1 cellular context compared by ENCODE assay signal in genomic region chr18:8882632-8883408, GRCh38.
TF ChIP-seq lines count a peak whose summit lies in the region.

No MANE protein-coding gene starts in this region.

TF ChIP-seq in K562, 482 proteins besides CTCF, POLR2A, EP300 and RAD21 (continued from another document and continues in another):
- 0 out of 2 replicates have a peak, but pooled peaks have one; percentile 67 for TF ChIP-seq HBP1 (CRISPR knock-in tag; IDR thresholded peaks at IDR 0.05)
- TF ChIP-seq ZNF445 (CRISPR knock-in tag; IDR thresholded peaks at IDR 0.05; ENCODE audit: low read depth): no peak
- no peak for TF ChIP-seq ZNF830 (CRISPR knock-in tag; IDR thresholded peaks at IDR 0.05)
- no peak for TF ChIP-seq SFPQ (IDR thresholded peaks at IDR 0.05; ENCODE audit: low read depth, low read length)
- no peak for TF ChIP-seq SIRT6 (IDR thresholded peaks at IDR 0.05; ENCODE audit: low read depth, low read length)
- TF ChIP-seq TRIM28 (IDR thresholded peaks at IDR 0.05): no peak; the same call in 1 of the 2 replicates
- no peak for TF ChIP-seq HCFC1 (IDR thresholded peaks at IDR 0.05; ENCODE audit: low read depth, low read length)
- TF ChIP-seq RBM39 (optimal IDR thresholded peaks at IDR 0.05; ENCODE audit: low read depth, low read length): no peak
- no peak for TF ChIP-seq CHD7 (IDR thresholded peaks at IDR 0.05; ENCODE audit: low read depth, low read length)
- TF ChIP-seq ETS2 (tag; IDR thresholded peaks at IDR 0.05; ENCODE audit: borderline replicate concordance, poor library complexity, severe bottlenecking): no peak
- TF ChIP-seq PTRF (tag; IDR thresholded peaks at IDR 0.05): no peak
- TF ChIP-seq ZNF165 (CRISPR knock-in tag; IDR thresholded peaks at IDR 0.05; ENCODE audit: borderline replicate concordance): no peak
- no peak for TF ChIP-seq SOX6 (IDR thresholded peaks at IDR 0.05)
- no peak for TF ChIP-seq SAFB (IDR thresholded peaks at IDR 0.05; ENCODE audit: borderline replicate concordance, low read depth, low read length)
- TF ChIP-seq HDAC2 (IDR thresholded peaks at IDR 0.05): peak; percentile 68
- TF ChIP-seq TFAP4 (CRISPR knock-in tag; IDR thresholded peaks at IDR 0.05; ENCODE audit: borderline replicate concordance): peak; percentile 44; the same call in 1 of the 2 replicates
- no peak for TF ChIP-seq TAF7 (tag; IDR thresholded peaks at IDR 0.05)
- TF ChIP-seq NONO (IDR thresholded peaks at IDR 0.05; ENCODE audit: low read depth in 2 of 2, low read length in 1 of 2): no peak
- TF ChIP-seq ZSCAN32 (CRISPR knock-in tag; IDR thresholded peaks at IDR 0.05): no peak
- no peak for TF ChIP-seq PHB (CRISPR knock-in tag; IDR thresholded peaks at IDR 0.05)
- TF ChIP-seq SREBF1 (IDR thresholded peaks at IDR 0.05; ENCODE audit: borderline replicate concordance, low read depth, low read length): no peak
- no peak for TF ChIP-seq NCOA4 (IDR thresholded peaks at IDR 0.05; ENCODE audit: partially characterized antibody)
- TF ChIP-seq KAT7 (CRISPR knock-in tag; IDR thresholded peaks at IDR 0.05; ENCODE audit: borderline replicate concordance): no peak
- no peak for TF ChIP-seq IRF2 (CRISPR knock-in tag; IDR thresholded peaks at IDR 0.05)
- no peak for TF ChIP-seq GATA2 (CRISPR knock-in tag; IDR thresholded peaks at IDR 0.05)
- no peak for TF ChIP-seq ZNF134 (CRISPR knock-in tag; conservative IDR thresholded peaks at IDR 0.05)
- no peak for TF ChIP-seq HOMEZ (CRISPR knock-in tag; IDR thresholded peaks at IDR 0.05)
- TF ChIP-seq CBFA2T3 (IDR thresholded peaks at IDR 0.05): peak; percentile 63
- peak; percentile 93; the same call in 1 of the 2 replicates for TF ChIP-seq CHAMP1 (IDR thresholded peaks at IDR 0.05)
- no peak for TF ChIP-seq HNRNPLL (IDR thresholded peaks at IDR 0.05; ENCODE audit: low read depth, low read length, poor library complexity, severe bottlenecking)
- TF ChIP-seq CEBPB (tag; IDR thresholded peaks at IDR 0.05): peak; percentile 50
- no peak for TF ChIP-seq ZNF584 (CRISPR knock-in tag; IDR thresholded peaks at IDR 0.05; ENCODE audit: low read depth)
- no peak for TF ChIP-seq SPI1 (IDR thresholded peaks at IDR 0.05; ENCODE audit: borderline replicate concordance, low read depth, low read length)
- peak; percentile 67; the same call in 1 of the 2 replicates for TF ChIP-seq SMC3 (conservative IDR thresholded peaks at IDR 0.05; ENCODE audit: insufficient read depth, low read depth, low read length)
- no peak for TF ChIP-seq ZNF274 (IDR thresholded peaks at IDR 0.05; ENCODE audit: borderline replicate concordance, low read depth, low read length)
- TF ChIP-seq CEBPZ (IDR thresholded peaks at IDR 0.05; ENCODE audit: borderline replicate concordance, low read depth, low read length): no peak
- TF ChIP-seq ZNF253 (CRISPR knock-in tag; conservative IDR thresholded peaks at IDR 0.05): no peak
- no peak for TF ChIP-seq DIDO1 (tag; IDR thresholded peaks at IDR 0.05; ENCODE audit: low read depth)
- no peak for TF ChIP-seq NCOA2 (IDR thresholded peaks at IDR 0.05; ENCODE audit: partially characterized antibody in 2 of 2)
